Comparison of ENCODE assay signal across 11 cellular contexts in the genomic region with DNA sequence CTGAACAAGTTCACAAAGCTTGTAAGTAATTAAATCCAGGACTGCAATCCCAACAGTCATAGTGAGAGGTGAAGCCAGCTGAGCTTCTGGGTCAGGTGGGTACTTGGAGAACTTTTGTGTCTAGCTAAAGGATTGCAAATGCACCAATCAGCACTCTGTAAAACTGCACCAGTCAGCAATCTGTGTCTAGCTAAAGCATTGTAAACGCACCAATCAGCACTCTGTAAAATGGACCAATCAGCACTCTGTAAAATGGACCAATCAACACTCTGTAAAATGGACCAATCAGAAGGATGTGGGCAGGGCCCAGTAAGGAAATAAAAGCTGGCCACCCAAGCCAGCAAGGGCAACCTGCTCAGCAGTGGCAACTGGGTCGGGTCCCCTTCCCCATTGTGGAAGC. TPM values are rescaled to one million over a fixed set of nuclear protein-coding genes. Genes with fewer than 3 reads are reported as not detected.
"Had no signal": no experiment of that assay in that cellular context is flagged by ENCODE, and none has a peak within 500 bp of the region (broad histone marks: within the 10 kb centered on the region; RNA-seq: fewer than 3 reads in every experiment).

No MANE protein-coding gene starts in this region.

RNA-seq across cellular contexts. Expression of a gene that starts 11.4 kb away (rescaled TPM):
- total RNA-seq: activated CD4-positive, alpha-beta T cell treated with anti-CD3 and anti-CD28 coated beads, Interleukin-2, amount 10 ng/mL, durations not matched to agents 24 days and 14 days; activated naive CD4-positive, alpha-beta T cell treated with anti-CD3 and anti-CD28 coated beads for 36 hours; activated naive CD8-positive, alpha-beta T cell treated with anti-CD3 and anti-CD28 coated beads for 36 hours; activated T-helper 1 cell treated with anti-CD3 and anti-CD28 coated beads, Interleukin-12 subunit alpha, Interleukin-12 subunit beta, Interleukin-2, Interleukin-4 antibody, amounts not matched to agents 30 ng/mL and 10 ng/mL and 1 ng/mL, durations not matched to agents 14 hours and 24 hours and 36 hours; activated T-helper 2 cell treated with anti-CD3 and anti-CD28 coated beads, Interferon-gamma antibody, Interleukin-2, Interleukin-4, amounts not matched to agents 10 μg/mL and 5 μg/mL and 100 μg/mL, durations not matched to agents 14 hours and 24 hours and 36 hours; body of pancreas; dermis blood vessel endothelial cell; foreskin keratinocyte; T-helper 2 cell treated with Interferon-gamma antibody and Interleukin-4, amounts not matched to agents 100 ng/mL and 5 ng/mL, for 36 hours had no signal
- polyA plus RNA-seq: aorta, foreskin keratinocyte, heart left ventricle had no signal
